8 cellular contexts compared by ENCODE assay signal in the genomic region with DNA sequence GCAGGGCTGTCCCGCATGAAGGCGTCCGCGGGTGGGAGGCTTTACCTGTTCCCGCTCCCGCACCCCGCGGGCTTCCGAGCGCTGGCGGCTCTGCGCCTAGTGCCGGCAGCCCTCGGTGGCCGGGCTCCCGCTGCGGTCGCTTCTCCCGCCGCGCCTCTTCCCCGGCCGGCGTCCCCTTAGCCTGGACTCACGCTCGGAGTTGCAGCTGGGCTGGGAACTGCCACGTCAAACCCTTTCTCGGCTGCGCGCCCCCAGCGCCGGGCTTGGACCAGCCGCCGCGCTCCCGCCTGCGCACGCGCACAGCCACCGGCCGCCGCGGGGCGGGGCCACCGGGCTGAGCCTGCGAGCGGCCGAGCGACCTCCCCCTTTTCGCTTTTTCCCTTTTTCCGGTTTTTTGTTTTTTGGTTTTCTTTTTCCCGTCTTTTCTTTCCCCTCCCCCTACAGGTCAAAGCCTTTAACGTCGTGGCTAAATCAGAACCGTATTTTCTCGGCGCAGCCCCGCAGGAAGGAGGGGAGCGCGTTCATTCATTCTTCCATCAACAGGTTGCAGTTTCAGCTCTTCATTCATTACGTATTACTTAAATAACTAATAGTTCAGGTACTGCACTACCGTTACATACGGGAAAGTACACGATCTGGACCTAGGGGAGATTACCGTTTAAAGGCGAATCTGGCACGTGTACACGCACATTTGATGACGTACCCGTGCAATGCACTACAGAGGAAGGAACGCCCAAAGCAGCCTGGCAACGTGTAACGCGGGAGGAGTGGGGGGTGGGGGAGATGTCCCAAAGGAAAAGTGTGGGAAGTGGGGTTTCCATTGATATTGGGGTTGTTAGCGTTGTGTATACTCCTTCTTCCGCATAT. TPM values are rescaled to one million over a fixed set of nuclear protein-coding genes. Genes with fewer than 3 reads are reported as not detected.
DNase-seq lines count a peak whose midpoint lies in the region; ATAC-seq and TF ChIP-seq lines count a peak whose summit lies in the region.

A gene with protein sequence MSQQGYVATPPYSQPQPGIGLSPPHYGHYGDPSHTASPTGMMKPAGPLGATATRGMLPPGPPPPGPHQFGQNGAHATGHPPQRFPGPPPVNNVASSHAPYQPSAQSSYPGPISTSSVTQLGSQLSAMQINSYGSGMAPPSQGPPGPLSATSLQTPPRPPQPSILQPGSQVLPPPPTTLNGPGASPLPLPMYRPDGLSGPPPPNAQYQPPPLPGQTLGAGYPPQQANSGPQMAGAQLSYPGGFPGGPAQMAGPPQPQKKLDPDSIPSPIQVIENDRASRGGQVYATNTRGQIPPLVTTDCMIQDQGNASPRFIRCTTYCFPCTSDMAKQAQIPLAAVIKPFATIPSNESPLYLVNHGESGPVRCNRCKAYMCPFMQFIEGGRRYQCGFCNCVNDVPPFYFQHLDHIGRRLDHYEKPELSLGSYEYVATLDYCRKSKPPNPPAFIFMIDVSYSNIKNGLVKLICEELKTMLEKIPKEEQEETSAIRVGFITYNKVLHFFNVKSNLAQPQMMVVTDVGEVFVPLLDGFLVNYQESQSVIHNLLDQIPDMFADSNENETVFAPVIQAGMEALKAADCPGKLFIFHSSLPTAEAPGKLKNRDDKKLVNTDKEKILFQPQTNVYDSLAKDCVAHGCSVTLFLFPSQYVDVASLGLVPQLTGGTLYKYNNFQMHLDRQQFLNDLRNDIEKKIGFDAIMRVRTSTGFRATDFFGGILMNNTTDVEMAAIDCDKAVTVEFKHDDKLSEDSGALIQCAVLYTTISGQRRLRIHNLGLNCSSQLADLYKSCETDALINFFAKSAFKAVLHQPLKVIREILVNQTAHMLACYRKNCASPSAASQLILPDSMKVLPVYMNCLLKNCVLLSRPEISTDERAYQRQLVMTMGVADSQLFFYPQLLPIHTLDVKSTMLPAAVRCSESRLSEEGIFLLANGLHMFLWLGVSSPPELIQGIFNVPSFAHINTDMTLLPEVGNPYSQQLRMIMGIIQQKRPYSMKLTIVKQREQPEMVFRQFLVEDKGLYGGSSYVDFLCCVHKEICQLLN (minus strand): TSS at position 231 of the 867 bp plus-strand sequence. CDS start 2,430 bp downstream, outside the sequence.

- in situ Hi-C loops in G401 (cut with HindIII; ENCODE audit: low sequenced_read_pairs), result no loop called here
- in situ Hi-C loops in SK-MEL-5 (cut with HindIII; ENCODE audit: low pct_unique_long_range_greater_than_20kb, low sequenced_read_pairs), result no loop called here

- DNase-seq in G401 (ENCODE audit: low spot score) (peak; percentile 81), H4 (ENCODE audit: low spot score) (peak; percentile 79), LNCaP clone FGC (ENCODE audit: low read depth) (no peak), SK-MEL-5 (ENCODE audit: low read depth, low spot score) (peak; percentile 82), substantia nigra (lab: John Stamatoyannopoulos, UW) (peak; percentile 26 to 92 (median 73))
- peak; percentile 87 for DNase-seq in activated naive CD4-positive, alpha-beta T cell treated with Interleukin-2 at 50 U/mL for 16 hours

- H3K4me1 ChIP-seq in gastroesophageal sphincter (peaks cover 3 to 46% (median 4%) of the 10 kb centered on the region in 3 donors), neutrophil (ENCODE audit: control insufficient read depth in 1 of 2, insufficient read depth in 1 of 2, low read depth in 1 of 2, low read length in 1 of 2) (peaks cover 16% of the 10 kb centered on the region in 2 experiments)

- H3K4me3 ChIP-seq in LNCaP clone FGC (ENCODE audit: low read depth, low read length) (peak within 1 kb of the TSS; percentile 67), gastroesophageal sphincter (peak within 1 kb of the TSS; percentile 63 to 88), neutrophil (ENCODE audit: low read depth in 1 of 2, low read length in 1 of 2) (peak within 1 kb of the TSS; percentile 92 to 96)

- H3K27me3 ChIP-seq in gastroesophageal sphincter (no peaks in the 10 kb centered on the region), neutrophil (no peaks in the 10 kb centered on the region)

- TF ChIP-seq CTCF in LNCaP clone FGC (IDR thresholded peaks at IDR 0.05; ENCODE audit: control insufficient read depth, extremely low read depth, insufficient read depth) (no peak), gastroesophageal sphincter (IDR thresholded peaks at IDR 0.05) (peak in 1 of 4 experiments; percentile 17), neutrophil (IDR thresholded peaks at IDR 0.05) (peak; percentile 17)

- WGBS in gastroesophageal sphincter (ENCODE audit: low coverage in 1 of 2), 2 donors, result 0% methylated on average over 35 to 44 of the region's 76 CpGs

- H3K9me3 ChIP-seq in gastroesophageal sphincter, result no peaks in the 10 kb centered on the region
- H3K9me3 ChIP-seq in neutrophil, result no peaks in the 10 kb centered on the region

- peak; percentile 95 for ATAC-seq in gastroesophageal sphincter

- H3K36me3 ChIP-seq in gastroesophageal sphincter (peaks cover 0 to 21% of the 10 kb centered on the region in 2 donors), neutrophil (peaks cover 10% of the 10 kb centered on the region)

- H3K27ac ChIP-seq in gastroesophageal sphincter (peak within 1 kb of the TSS; percentile 77 to 100 (median 98)), neutrophil (peak within 1 kb of the TSS; percentile 94), substantia nigra (ENCODE audit: low read depth, low read length, poor library complexity, severe bottlenecking) (peak within 1 kb of the TSS; percentile 67)

- no peak for TF ChIP-seq EP300 in gastroesophageal sphincter (IDR thresholded peaks at IDR 0.05)

- peak; percentile 84 to 91 for TF ChIP-seq POLR2A in gastroesophageal sphincter (IDR thresholded peaks at IDR 0.05)

RNA-seq across cellular contexts. Expression of the gene that starts here (rescaled TPM):
- 8.2 and 13.3 TPM in 2 replicates for total RNA-seq in G401 (2014; rRNA removed; shearing (Covaris generic))
- total RNA-seq in H4 (2014; rRNA removed; shearing (Covaris generic)), result 41.0 and 62.8 TPM in 2 replicates
- 10.3 and 12.1 TPM in 2 replicates for total RNA-seq in SK-MEL-5 (2014; rRNA removed; shearing (Covaris generic))
- 14.9 and 19.3 TPM in 2 replicates for polyA plus RNA-seq in SK-MEL-5 (2015; cell fraction: cytosol; rRNA removed)
- 13.5 and 18.7 TPM in 2 replicates for polyA plus RNA-seq in SK-MEL-5 (2015; cell fraction: nucleus; rRNA removed)
- total RNA-seq in gastroesophageal sphincter, result 10 to 100 TPM; 29.3 to 40.9 (median 33.2) TPM
